In the genomic region with DNA sequence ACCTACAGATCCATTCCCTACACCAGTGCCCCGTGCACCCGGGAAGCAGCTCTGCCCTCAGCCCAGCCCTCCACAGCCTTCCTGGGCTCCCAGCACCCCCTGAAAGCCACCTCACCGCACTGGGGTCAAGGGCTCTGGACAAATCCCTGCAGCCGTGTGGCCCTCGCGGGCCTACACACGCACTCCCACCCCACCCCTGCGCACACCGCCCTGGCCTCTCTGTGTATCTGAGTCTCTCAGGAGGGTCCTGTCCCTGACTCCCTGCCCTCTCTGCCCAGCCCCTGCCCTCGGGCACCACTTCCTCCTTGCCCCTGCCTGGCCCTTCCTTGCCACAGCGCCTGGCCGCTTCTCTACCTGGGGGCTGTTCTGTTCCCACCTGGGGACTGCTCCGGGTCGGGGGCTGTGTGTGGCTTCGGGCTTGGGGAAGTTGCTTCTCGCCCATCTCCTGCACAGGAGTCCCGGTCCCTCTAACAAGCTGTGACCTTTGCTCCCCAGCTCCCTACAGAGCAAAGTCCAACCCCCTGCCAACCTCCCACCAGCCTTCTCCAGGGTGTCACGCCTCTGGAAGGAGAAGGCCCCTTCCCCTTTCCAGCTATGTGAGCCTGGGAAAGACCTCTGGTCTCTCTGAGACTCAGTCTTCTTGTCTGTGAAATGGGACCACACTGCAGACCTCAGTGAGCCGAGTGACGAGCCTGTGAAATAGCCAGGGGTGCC, we compare ENCODE assay signal across 1 cellular context.
TF ChIP-seq lines count a peak whose summit lies in the region.

No MANE protein-coding gene starts in this region.

TF ChIP-seq in IMR-90, 13 proteins besides CTCF, POLR2A, EP300 and RAD21 (continued from another document):
- TF ChIP-seq ELK1 (IDR thresholded peaks at IDR 0.05; ENCODE audit: borderline replicate concordance, low read depth, low read length) (no peak), MXI1 (IDR thresholded peaks at IDR 0.05; ENCODE audit: borderline replicate concordance, low read depth, low read length) (no peak), MAZ (IDR thresholded peaks at IDR 0.05; ENCODE audit: borderline replicate concordance, low read depth, low read length) (no peak)
